In the genomic region with DNA sequence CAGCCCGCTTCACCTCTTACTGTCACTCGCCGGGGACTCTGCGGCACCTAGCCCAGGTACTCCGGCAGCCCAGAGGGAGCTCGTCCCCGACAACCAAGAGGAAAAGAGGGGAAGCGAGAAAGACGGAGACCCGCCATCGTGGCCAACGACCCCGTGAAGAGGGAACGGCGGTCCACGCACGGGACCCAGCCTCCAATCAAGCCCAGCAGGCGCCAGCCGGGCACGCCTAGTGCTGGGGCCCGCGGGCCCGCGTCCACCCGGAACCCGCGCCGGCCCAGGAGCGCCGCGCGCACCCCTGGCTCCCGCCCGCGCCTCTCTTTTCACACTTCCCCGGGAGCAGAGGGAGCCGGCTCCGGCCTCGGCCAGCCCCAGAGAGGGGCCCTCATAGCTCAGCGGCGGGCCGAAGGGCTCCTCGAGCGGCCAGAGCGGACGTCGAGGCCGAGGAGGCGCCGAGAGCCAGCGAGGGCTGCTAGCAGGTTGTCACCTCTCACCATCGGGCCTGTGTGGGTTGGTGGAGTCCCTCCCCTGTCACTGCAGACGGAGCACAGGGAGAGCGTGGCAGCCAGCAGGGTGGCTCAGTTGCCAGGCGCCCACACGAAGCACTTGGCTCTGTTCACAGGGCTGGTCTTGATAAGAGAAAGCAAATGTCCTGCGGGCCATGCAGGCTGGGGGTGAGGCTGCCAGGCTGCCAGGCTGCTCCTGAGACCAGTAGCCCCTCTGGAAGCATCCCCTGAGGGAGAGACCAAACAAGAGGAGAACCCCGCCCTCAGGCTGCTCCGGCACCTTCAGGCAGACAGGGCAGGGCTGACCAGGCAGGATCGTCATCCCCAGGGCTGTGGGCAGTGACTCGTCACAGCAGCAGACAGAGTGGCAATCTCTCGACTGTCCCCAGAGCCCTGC, we compare ENCODE assay signal across 10 cellular contexts. TPM values are rescaled to one million over a fixed set of nuclear protein-coding genes. Genes with fewer than 3 reads are reported as not detected.
DNase-seq lines count a peak whose midpoint lies in the region; ATAC-seq and TF ChIP-seq lines count a peak whose summit lies in the region.
"Had no signal": no experiment of that assay in that cellular context is flagged by ENCODE, and none has a peak within 500 bp of the region (broad histone marks: within the 10 kb centered on the region; RNA-seq: fewer than 3 reads in every experiment).

No MANE protein-coding gene starts in this region.

- H3K27ac Mint-ChIP-seq in T-helper 2 cell treated with Interferon-gamma antibody and Interleukin-4, amounts not matched to agents 5 μg/mL and 100 μg/mL, for 36 hours, result no peak overlapping the region
- H3K27ac Mint-ChIP-seq: activated B cell treated with CpG ODN at 0.5 μM for 24 hours had no signal

- TF ChIP-seq POLR2A in stomach (IDR thresholded peaks at IDR 0.05), result no peak

- peaks cover 6% of the 10 kb centered on the region for H3K27me3 Mint-ChIP-seq in T-helper 2 cell treated with Interferon-gamma antibody and Interleukin-4, amounts not matched to agents 5 μg/mL and 100 μg/mL, for 36 hours (ENCODE audit: low read depth)
- H3K27me3 Mint-ChIP-seq: activated B cell treated with CpG ODN at 0.5 μM for 24 hours had no signal

- no peaks in the 10 kb centered on the region for H3K9me3 Mint-ChIP-seq in T-helper 2 cell treated with Interferon-gamma antibody and Interleukin-4, amounts not matched to agents 5 μg/mL and 100 μg/mL, for 36 hours
- H3K9me3 Mint-ChIP-seq: activated B cell treated with CpG ODN at 0.5 μM for 24 hours had no signal

- H3K9me3 ChIP-seq in WERI-Rb-1 (ENCODE audit: severe bottlenecking) (no peaks in the 10 kb centered on the region), stomach (no peaks in the 10 kb centered on the region)

- H3K36me3 Mint-ChIP-seq in T-helper 2 cell treated with Interferon-gamma antibody and Interleukin-4, amounts not matched to agents 5 μg/mL and 100 μg/mL, for 36 hours (ENCODE audit: low read depth), result no peaks in the 10 kb centered on the region

- no peak overlapping the region for H3K4me3 Mint-ChIP-seq in T-helper 2 cell treated with Interferon-gamma antibody and Interleukin-4, amounts not matched to agents 5 μg/mL and 100 μg/mL, for 36 hours
- H3K4me3 Mint-ChIP-seq: activated B cell treated with CpG ODN at 0.5 μM for 24 hours had no signal

- peaks cover 36 to 48% (median 48%) of the 10 kb centered on the region in 4 donors for H3K4me1 ChIP-seq in stomach

- H3K36me3 ChIP-seq in WERI-Rb-1 (peaks cover 21% of the 10 kb centered on the region), stomach (peaks cover 0 to 1% (median 0%) of the 10 kb centered on the region in 4 donors)

- TF ChIP-seq CTCF in WERI-Rb-1 (IDR thresholded peaks at IDR 0.05; ENCODE audit: low read depth, low read length), result no peak
- TF ChIP-seq CTCF in stomach (IDR thresholded peaks at IDR 0.05), result no peak

- DNase-seq in HUDEP-2 (lab: John Stamatoyannopoulos, UW; ENCODE audit: unreplicated experiment in 76 of 76) (peak in 69 of 76 experiments; percentile 8 to 80 (median 58)), WERI-Rb-1 (peak; percentile 16), islet precursor cell (peak; percentile 87), stomach (peak; percentile 87), DMS53 (lab: John Stamatoyannopoulos, UW) (no peak), 8988T (no peak)
- DNase-seq in T-helper 2 cell treated with Interferon-gamma antibody and Interleukin-4, amounts not matched to agents 5 μg/mL and 100 μg/mL, for 36 hours (ENCODE audit: low spot score), result no peak
- DNase-seq: activated B cell treated with CpG ODN at 0.5 μM for 24 hours, anterior cingulate cortex had no signal

- no peak for ATAC-seq in HG02885 (IDR thresholded peaks at IDR 0.05; ENCODE audit: poor library complexity, unreplicated experiment)

- H3K4me3 ChIP-seq in WERI-Rb-1 (ENCODE audit: low read depth, low read length) (no peak overlapping the region), stomach (peak overlapping the region in 2 of 4 donors; percentile 14 to 20)

- intact Hi-C loops in stomach (cut with DNase I; ENCODE audit: low total_unique reads), result no loop called here

- H3K4me1 Mint-ChIP-seq in T-helper 2 cell treated with Interferon-gamma antibody and Interleukin-4, amounts not matched to agents 5 μg/mL and 100 μg/mL, for 36 hours (ENCODE audit: low read depth), result peaks cover 2% of the 10 kb centered on the region
- H3K4me1 Mint-ChIP-seq: activated B cell treated with CpG ODN at 0.5 μM for 24 hours had no signal

- no peaks in the 10 kb centered on the region for H3K27me3 ChIP-seq in WERI-Rb-1 (ENCODE audit: insufficient read depth, low read depth, severe bottlenecking)
- no peaks in the 10 kb centered on the region for H3K27me3 ChIP-seq in stomach

- TF ChIP-seq EP300 in stomach (IDR thresholded peaks at IDR 0.05), result no peak

- H3K27ac ChIP-seq in WERI-Rb-1 (peak overlapping the region; percentile 25), stomach (peak overlapping the region; percentile 44 to 76 (median 60))

- 35 to 72% (median 53%) methylated on average over 43 to 62 of the region's 62 CpGs for WGBS in stomach, 5 donors

RNA-seq across cellular contexts. Expression of a gene that starts 36.9 kb away (rescaled TPM):
- 10 to 100 TPM in 3 of 5 donors, 1 to 10 TPM in 2; 4.1 to 21.6 (median 17.1) TPM for total RNA-seq in stomach
- 10 to 100 TPM in 1 of 3 donors, 1 to 10 TPM in 2; 4.2 to 19.6 (median 7.0) TPM for polyA plus RNA-seq in stomach

RNA-seq across cellular contexts. Expression of a gene that starts 55.0 kb away (rescaled TPM):
- 1 to 10 TPM in 4 of 5 donors, under 1 TPM in 1; 0.89 to 5.8 (median 4.5) TPM for total RNA-seq in stomach
- 10 to 100 TPM in 1 of 3 donors, 1 to 10 TPM in 2; 1.7 to 16.5 (median 2.0) TPM for polyA plus RNA-seq in stomach

Comparison
In these comparisons a context has a peak if more than half of its experiments do, and no peak if none do; other contexts are left out.
1. DNase-seq: peak in HUDEP-2 (69 of 76), WERI-Rb-1 (single experiment), islet precursor cell (single experiment) and stomach (single experiment); none in DMS53 (single experiment), 8988T (single experiment) and T-helper 2 cell treated with Interferon-gamma antibody and Interleukin-4, amounts not matched to agents 5 μg/mL and 100 μg/mL, for 36 hours (single experiment).